In genomic region chr1:16899020-16899419, GRCh38 we compare ENCODE assay signal across 4 cellular contexts. TPM values are rescaled to one million over a fixed set of nuclear protein-coding genes. Genes with fewer than 3 reads are reported as not detected.
"Had no signal": no experiment of that assay in that cellular context is flagged by ENCODE, and none has a peak within 500 bp of the region (broad histone marks: within the 10 kb centered on the region; RNA-seq: fewer than 3 reads in every experiment).

No MANE protein-coding gene starts in this region.

RNA-seq across cellular contexts. Expression of gene RNU1-2, which starts 3.2 kb away (rescaled TPM):
- polyA plus RNA-seq: pancreas, right cardiac atrium, spleen, stomach had no signal
